ENCODE assay signal across 15 cellular contexts in genomic region chr14:93686313-93686712, GRCh38.
"Had no signal": no experiment of that assay in that cellular context is flagged by ENCODE, and none has a peak within 500 bp of the region (broad histone marks: within the 10 kb centered on the region; RNA-seq: fewer than 3 reads in every experiment).

No MANE protein-coding gene starts in this region.

- H3K36me3 Mint-ChIP-seq: activated naive CD8-positive, alpha-beta T cell treated with anti-CD3 and anti-CD28 coated beads, Interleukin-2, amount 10 ng/mL, durations not matched to agents 7 days and 5 days had no signal

- H3K4me1 ChIP-seq: suprapubic skin had no signal

- ATAC-seq: heart left ventricle, left lobe of liver had no signal

- H3K27ac ChIP-seq: dorsolateral prefrontal cortex, heart left ventricle, suprapubic skin had no signal

- H3K4me3 Mint-ChIP-seq: activated naive CD8-positive, alpha-beta T cell treated with anti-CD3 and anti-CD28 coated beads, Interleukin-2, amount 10 ng/mL, durations not matched to agents 7 days and 5 days; activated T-cell treated with anti-CD3 and anti-CD28 coated beads, Interleukin-2, amount 50 U/mL, for 24 hours; nephron; T-helper 2 cell treated with Interferon-gamma antibody and Interleukin-4, amounts not matched to agents 5 μg/mL and 100 μg/mL, for 36 hours had no signal

- H3K4me3 ChIP-seq: dorsolateral prefrontal cortex, heart left ventricle, suprapubic skin had no signal

- H3K4me1 Mint-ChIP-seq: activated naive CD8-positive, alpha-beta T cell treated with anti-CD3 and anti-CD28 coated beads, Interleukin-2, amount 10 ng/mL, durations not matched to agents 7 days and 5 days had no signal

- H3K36me3 ChIP-seq: heart left ventricle, suprapubic skin had no signal

- H3K27me3 ChIP-seq: dorsolateral prefrontal cortex had no signal

- H3K9me3 ChIP-seq: heart left ventricle, suprapubic skin had no signal

- H3K27ac Mint-ChIP-seq: activated naive CD8-positive, alpha-beta T cell treated with anti-CD3 and anti-CD28 coated beads, Interleukin-2, amount 10 ng/mL, durations not matched to agents 7 days and 5 days; activated T-cell treated with anti-CD3 and anti-CD28 coated beads, Interleukin-2, amount 50 U/mL, for 24 hours; nephron; T-helper 2 cell treated with Interferon-gamma antibody and Interleukin-4, amounts not matched to agents 5 μg/mL and 100 μg/mL, for 36 hours had no signal

- H3K9me3 Mint-ChIP-seq: activated naive CD8-positive, alpha-beta T cell treated with anti-CD3 and anti-CD28 coated beads, Interleukin-2, amount 10 ng/mL, durations not matched to agents 7 days and 5 days; activated T-cell treated with anti-CD3 and anti-CD28 coated beads, Interleukin-2, amount 50 U/mL, for 24 hours; nephron; T-helper 2 cell treated with Interferon-gamma antibody and Interleukin-4, amounts not matched to agents 5 μg/mL and 100 μg/mL, for 36 hours had no signal

- DNase-seq: activated CD4-positive, alpha-beta T cell treated with anti-CD3 and anti-CD28 coated beads, Interleukin-2, amount 50 U/mL, for 4 hours; activated CD4-positive, CD25-positive, alpha-beta regulatory T cell treated with anti-CD3 and anti-CD28 coated beads, Interleukin-2, amount 50 U/mL, for 72 hours; activated gamma-delta T cell; activated naive CD8-positive, alpha-beta T cell treated with anti-CD3 and anti-CD28 coated beads, Interleukin-2, amount 10 ng/mL, durations not matched to agents 7 days and 5 days; activated T-cell treated with anti-CD3 and anti-CD28 coated beads, Interleukin-2, amount 50 U/mL, for 24 hours; aorta; dorsolateral prefrontal cortex; foreskin melanocyte; heart left ventricle; stimulated activated CD4-positive, alpha-beta T cell treated with anti-CD3 and anti-CD28 coated beads, Interleukin-2, amount 100 ng/mL, for 48 hours; stimulated activated naive CD4-positive, alpha-beta T cell treated with Interleukin-2 at 50 U/mL for 16 hours had no signal
